ENCODE assay signal across 9 cellular contexts in the genomic region with DNA sequence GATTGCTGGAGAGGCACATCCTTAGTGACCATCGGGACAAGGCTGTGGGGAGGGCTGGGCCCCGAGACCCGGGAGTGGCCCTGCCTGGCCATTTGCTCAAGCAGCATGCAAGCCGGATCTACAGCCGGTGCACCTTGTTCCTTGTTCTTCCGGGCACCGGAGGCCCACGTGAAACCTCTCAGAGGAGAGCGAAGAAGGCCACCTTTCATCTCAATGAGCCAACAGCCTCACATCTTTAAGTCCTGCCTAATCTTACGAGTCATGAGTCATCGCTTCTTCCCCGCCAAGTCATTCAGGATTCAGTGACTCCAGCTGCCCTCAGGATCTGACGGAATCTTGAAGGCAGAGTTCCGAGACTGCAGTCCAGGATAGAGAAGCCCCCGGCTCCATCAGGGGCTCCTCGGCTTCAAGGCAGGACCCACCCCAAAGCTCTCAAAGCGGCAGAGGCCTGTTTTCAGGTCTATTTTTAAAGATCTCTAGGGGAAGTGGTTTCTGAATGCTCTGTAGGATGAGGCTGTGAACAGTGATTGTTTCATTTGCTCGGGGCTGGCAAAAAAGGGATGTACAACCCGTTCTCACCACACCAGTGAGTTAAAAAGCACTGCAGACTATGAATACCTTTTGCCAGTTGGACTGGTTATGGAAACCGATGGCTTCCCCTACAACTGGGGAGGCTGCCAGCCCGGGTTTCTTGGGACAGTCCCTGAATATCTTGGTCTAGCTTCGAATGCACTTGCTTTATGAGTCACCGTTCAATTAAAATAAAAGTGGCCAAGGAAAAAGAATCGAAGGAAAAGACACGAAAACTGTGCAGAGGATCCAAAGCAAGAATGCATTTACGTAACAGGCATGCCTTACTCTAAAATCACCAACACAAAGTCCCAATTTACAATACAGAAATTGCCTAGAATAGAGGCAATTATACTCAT. TPM values are rescaled to one million over a fixed set of nuclear protein-coding genes. Genes with fewer than 3 reads are reported as not detected.
DNase-seq lines count a peak whose midpoint lies in the region; ATAC-seq and TF ChIP-seq lines count a peak whose summit lies in the region.
"Had no signal": no experiment of that assay in that cellular context is flagged by ENCODE, and none has a peak within 500 bp of the region (broad histone marks: within the 10 kb centered on the region; RNA-seq: fewer than 3 reads in every experiment).

No MANE protein-coding gene starts in this region.

- intact Hi-C loops in adrenal gland (cut with DNase I) = loop anchor here in 1 of 2 donors (5.0 kb wide), 1 partner anchor 73 kb away; a partner anchor contains a TSS

- H3K27ac ChIP-seq in ACC112 (ENCODE audit: low read depth, low read length) (peak overlapping the region; percentile 88), adrenal gland (peak overlapping the region; percentile 65 to 84 (median 78)), skin epidermis (peak overlapping the region in 20 of 21 experiments; percentile 73 to 97 (median 84))
- H3K27ac ChIP-seq: HL-60 had no signal

- peaks cover 17% of the 10 kb centered on the region for H3K27me3 ChIP-seq in ACC112 (ENCODE audit: insufficient read depth, low read length)
- H3K27me3 ChIP-seq in adrenal gland = no peaks in the 10 kb centered on the region

- no peak for TF ChIP-seq CTCF in adrenal gland (IDR thresholded peaks at IDR 0.05)

- H3K79me2 ChIP-seq in ACC112 (ENCODE audit: control insufficient read depth, insufficient read depth, low read length, unreplicated experiment) = no peaks in the 10 kb centered on the region

- WGBS in adrenal gland, 4 donors = 18 to 25% (median 21%) methylated on average over 15 to 26 of the region's 26 CpGs

- DNase-seq in SW 1271 (lab: John Stamatoyannopoulos, UW) = peak; percentile 9 to 36
- DNase-seq in adrenal gland = peak; percentile 61 to 84 (median 74)
- DNase-seq in hippocampal formation (lab: John Stamatoyannopoulos, UW) = peak; percentile 43 to 79
- DNase-seq in NCI-H2081 (lab: John Stamatoyannopoulos, UW) = no peak

- ATAC-seq in GM18909 (IDR thresholded peaks at IDR 0.05; ENCODE audit: poor library complexity, unreplicated experiment) = peak; percentile 72
- peak; percentile 63 for ATAC-seq in HG03135 (IDR thresholded peaks at IDR 0.05; ENCODE audit: unreplicated experiment)

- H3K4me3 ChIP-seq in ACC112 (ENCODE audit: low read depth, low read length) (peak overlapping the region; percentile 68), adrenal gland (peak overlapping the region in 2 of 4 donors; percentile 24 to 41), skin epidermis (peak overlapping the region; percentile 1 to 34 (median 22))

- H3K9me3 ChIP-seq in adrenal gland (replicated peaks in 1 of 3) = no peaks in the 10 kb centered on the region

- H3K4me1 ChIP-seq in ACC112 (ENCODE audit: control insufficient read depth, insufficient read depth, low read length, unreplicated experiment) (peaks cover 8% of the 10 kb centered on the region), adrenal gland (replicated peaks in 1 of 2) (peaks cover 31 to 46% of the 10 kb centered on the region in 2 donors)

- peak in 1 of 2 donors; percentile 49 for TF ChIP-seq POLR2A in adrenal gland (IDR thresholded peaks at IDR 0.05)

- no peaks in the 10 kb centered on the region for H3K36me3 ChIP-seq in ACC112 (ENCODE audit: insufficient read depth, low read length)
- no peaks in the 10 kb centered on the region for H3K36me3 ChIP-seq in adrenal gland (replicated peaks in 1 of 2)

- H2AFZ ChIP-seq in ACC112 (ENCODE audit: low read length, unreplicated experiment) = peak overlapping the region; percentile 84

RNA-seq across cellular contexts. Expression of a gene that starts 57.2 kb away (rescaled TPM):
- 100 to 1,000 TPM in 4 of 8 donors, 10 to 100 TPM in 4; 26.1 to 115 (median 77.0) TPM for total RNA-seq in adrenal gland
- 10 to 100 TPM in 2 of 3 donors, 1 to 10 TPM in 1; 9.8 to 26.9 (median 14.8) TPM for polyA plus RNA-seq in adrenal gland

Comparison
In these comparisons a context has a peak if more than half of its experiments do, and no peak if none do; other contexts are left out.
1. DNase-seq: peak in SW 1271 (2 of 2), adrenal gland (7 of 7) and hippocampal formation (2 of 2); none in NCI-H2081 (0 of 2).
2. Peak in every context shown above with its lines, with median percentiles within 50 percentile points of each other: H3K27ac ChIP-seq.